ENCODE assay signal across 10 cellular contexts in genomic region chr17:58532555-58532951, GRCh38. TPM values are rescaled to one million over a fixed set of nuclear protein-coding genes. Genes with fewer than 3 reads are reported as not detected.
DNase-seq lines count a peak whose midpoint lies in the region; ATAC-seq, FAIRE-seq and TF ChIP-seq lines count a peak whose summit lies in the region.
"Had no signal": no experiment of that assay in that cellular context is flagged by ENCODE, and none has a peak within 500 bp of the region (broad histone marks: within the 10 kb centered on the region; RNA-seq: fewer than 3 reads in every experiment).

No MANE protein-coding gene starts in this region.

- H2BK5ac ChIP-seq in mesenchymal stem cell (ENCODE audit: low read depth, low read length, poor library complexity, severe bottlenecking): no peak overlapping the region

- no peak overlapping the region for H3K9ac ChIP-seq in mammary epithelial cell (ENCODE audit: insufficient read depth, low read length)
- no peak overlapping the region for H3K9ac ChIP-seq in mesenchymal stem cell (ENCODE audit: low read length)

- H4K8ac ChIP-seq in mesenchymal stem cell (ENCODE audit: low read length): no peak overlapping the region

- H2AK5ac ChIP-seq in mesenchymal stem cell (ENCODE audit: low read length, severe bottlenecking): no peak overlapping the region

- no peaks in the 10 kb centered on the region for H3K9me3 Mint-ChIP-seq in type B pancreatic cell

- no peaks in the 10 kb centered on the region for H4K20me1 ChIP-seq in mammary epithelial cell (ENCODE audit: insufficient read depth, low read length)

- CTCF ChIA-PET in mammary epithelial cell (lab: Charles Lee; ENCODE audit: low non-redundant PET): interaction anchor here (0.6 kb wide), 1 partner anchor 9 kb away, joined by 3 read pairs; no protein-coding TSS in a partner anchor

- no peak for ATAC-seq in Right ventricle myocardium inferior

- H3K4me1 ChIP-seq in cardiac muscle cell (ENCODE audit: low read depth): peaks cover 4% of the 10 kb centered on the region
- H3K4me1 ChIP-seq in mammary epithelial cell (ENCODE audit: insufficient read depth, low read length): peaks cover 27% of the 10 kb centered on the region
- peaks cover 13% of the 10 kb centered on the region for H3K4me1 ChIP-seq in mesenchymal stem cell (ENCODE audit: control insufficient read depth, insufficient read depth, low read depth, low read length)
- H3K4me1 ChIP-seq: BE2C had no signal

- peak overlapping the region; percentile 76 for H3K4me3 Mint-ChIP-seq in type B pancreatic cell

- H3K79me2 ChIP-seq in mammary epithelial cell (ENCODE audit: insufficient read depth, low read length): no peaks in the 10 kb centered on the region

- no peak overlapping the region for H3K4ac ChIP-seq in mesenchymal stem cell (ENCODE audit: low read depth in 1 of 2, low read length in 2 of 2)

- H2BK15ac ChIP-seq in mesenchymal stem cell (ENCODE audit: low read depth, poor library complexity, severe bottlenecking): no peak overlapping the region

- peak overlapping the region in 1 of 2 experiments; percentile 24 for H3K18ac ChIP-seq in mesenchymal stem cell (ENCODE audit: low read depth in 1 of 2, low read length in 2 of 2)

- no peak overlapping the region for H3K23ac ChIP-seq in mesenchymal stem cell (ENCODE audit: low read length in 2 of 2)

- H3K4me3 ChIP-seq in cardiac muscle cell (peak overlapping the region; percentile 61), mammary epithelial cell (replicated peaks in 1 of 3; ENCODE audit: insufficient read depth in 1 of 3, low read depth in 2 of 3, low read length in 3 of 3) (no peak overlapping the region), mesenchymal stem cell (ENCODE audit: insufficient read depth in 1 of 2, low read depth in 1 of 2, low read length in 2 of 2) (no peak overlapping the region)

- in situ Hi-C loops in mammary epithelial cell (cut with MboI; ENCODE audit: low sequenced_read_pairs in 2 of 2): no loop called here

- BruUV-seq in mammary epithelial cell (replicated peaks; lab: Mats Ljungman, UMichigan): no TSS peak

- H2BK12ac ChIP-seq in mesenchymal stem cell (ENCODE audit: low read length in 2 of 2): no peak overlapping the region

- no peak overlapping the region for H2BK120ac ChIP-seq in mesenchymal stem cell (ENCODE audit: low read depth, low read length)

- dilution Hi-C loops in mammary epithelial cell (cut with HindIII; ENCODE audit: low sequenced_read_pairs): no loop called here

- FAIRE-seq in RCC 7860 (lab: Jason Lieb, UNC): no peak

- intact Hi-C loops in Right ventricle myocardium inferior (cut with DNase I): no loop called here
- intact Hi-C loops in mammary epithelial cell (cut with micrococcal nuclease): loop anchor here (5.0 kb wide), 1 partner anchor 425 kb away; no protein-coding TSS in a partner anchor

- H3K36me3 ChIP-seq in cardiac muscle cell (no peaks in the 10 kb centered on the region), mammary epithelial cell (ENCODE audit: insufficient read depth, low read length) (no peaks in the 10 kb centered on the region), mesenchymal stem cell (ENCODE audit: control insufficient read depth in 1 of 2, insufficient read depth in 2 of 2, low read depth in 1 of 2, low read length in 2 of 2) (no peaks in the 10 kb centered on the region)
- H3K36me3 ChIP-seq: BE2C had no signal

- DNase-seq in cardiac muscle cell (ENCODE audit: low read depth in 1 of 2, low spot score in 1 of 2) (no peak), Right ventricle myocardium inferior (ENCODE audit: missing footprints) (no peak), mammary epithelial cell (no peak), mesenchymal stem cell (no peak), type B pancreatic cell (ENCODE audit: extremely low spot score, unreplicated experiment) (no peak), RCC 7860 (ENCODE audit: low spot score) (no peak), NCI-H2227 (lab: John Stamatoyannopoulos, UW; ENCODE audit: unreplicated experiment) (no peak)
- DNase-seq in effector CD8-positive, alpha-beta T cell (lab: John Stamatoyannopoulos, UW): no peak
- DNase-seq: NCI-H1105 treated with DMSO at 0.1 percent for 48 hours had no signal

- H3K27ac ChIP-seq in cardiac muscle cell (no peak overlapping the region), mammary epithelial cell (ENCODE audit: insufficient read depth, low read depth, low read length) (no peak overlapping the region), mesenchymal stem cell (ENCODE audit: low read length, poor library complexity, severe bottlenecking) (no peak overlapping the region)

- no peak overlapping the region for H3K27ac Mint-ChIP-seq in type B pancreatic cell

- H3K9me3 ChIP-seq in cardiac muscle cell (ENCODE audit: low read depth) (no peaks in the 10 kb centered on the region), mammary epithelial cell (replicated peaks; ENCODE audit: insufficient read depth, low read length) (no peaks in the 10 kb centered on the region), mesenchymal stem cell (ENCODE audit: control insufficient read depth, low read length) (no peaks in the 10 kb centered on the region)
- H3K9me3 ChIP-seq: BE2C had no signal

- no peak overlapping the region for H2AFZ ChIP-seq in mammary epithelial cell (ENCODE audit: low read depth, low read length)
- H2AFZ ChIP-seq in mesenchymal stem cell (ENCODE audit: low read depth, low read length): no peak overlapping the region

- H3K27me3 ChIP-seq in cardiac muscle cell (peaks cover 9% of the 10 kb centered on the region), mammary epithelial cell (ENCODE audit: insufficient read depth, low read length) (no peaks in the 10 kb centered on the region), mesenchymal stem cell (ENCODE audit: control insufficient read depth in 1 of 2, insufficient read depth in 1 of 2, low read length in 2 of 2) (peaks cover 62 to 84% of the 10 kb centered on the region in 2 experiments)

- peaks cover 4% of the 10 kb centered on the region for H3K4me1 Mint-ChIP-seq in type B pancreatic cell (ENCODE audit: unreplicated experiment)

- TF ChIP-seq CTCF in cardiac muscle cell (IDR thresholded peaks at IDR 0.05; ENCODE audit: low read depth, low read length) (no peak), mammary epithelial cell (conservative IDR thresholded peaks at IDR 0.05 in 1 of 2, IDR thresholded peaks at IDR 0.05 in 1 of 2; ENCODE audit: extremely low read depth in 1 of 2, insufficient read depth in 1 of 2, low read depth in 1 of 2, low read length in 2 of 2) (no peak), type B pancreatic cell (conservative IDR thresholded peaks at IDR 0.05) (no peak)

- WGBS in mammary epithelial cell (ENCODE audit: low coverage, missing lambda C conversion rate): 70% methylated on average over 2 of the region's 3 CpGs
- 66% methylated on average over 3 of the region's 3 CpGs for WGBS in mesenchymal stem cell

- H3K27me3 Mint-ChIP-seq in type B pancreatic cell: peaks cover 77% of the 10 kb centered on the region

- H3K14ac ChIP-seq in mesenchymal stem cell (ENCODE audit: low read length in 2 of 2): no peak overlapping the region

- H3K4me2 ChIP-seq in mammary epithelial cell (ENCODE audit: insufficient read depth, low read depth, low read length): peak overlapping the region; percentile 87
- H3K4me2 ChIP-seq in mesenchymal stem cell (ENCODE audit: low read length, poor library complexity, severe bottlenecking): peak overlapping the region; percentile 23

- H4K91ac ChIP-seq in mesenchymal stem cell (ENCODE audit: low read length): no peak overlapping the region

- H3K36me3 Mint-ChIP-seq in type B pancreatic cell: no peaks in the 10 kb centered on the region

- no peaks in the 10 kb centered on the region for H3K79me1 ChIP-seq in mesenchymal stem cell (replicated peaks; ENCODE audit: low read length, poor library complexity, severe bottlenecking)

RNA-seq across cellular contexts. Expression of gene MTMR4, which starts 18.1 kb away (rescaled TPM):
- 29.9 and 47.7 TPM in 2 replicates for total RNA-seq in cardiac muscle cell
- polyA plus RNA-seq in cardiac muscle cell: 26.0 and 30.4 TPM in 2 replicates
- total RNA-seq in Right ventricle myocardium inferior: 14.3 TPM
- 10 to 100 TPM; 27.8 to 27.9 TPM for total RNA-seq in mammary epithelial cell
- 25.2 TPM for polyA plus RNA-seq in mammary epithelial cell
- polyA minus RNA-seq in mammary epithelial cell: 83.6 TPM
- polyA plus RNA-seq in mesenchymal stem cell (2013, experiment 1 of 2): 13.8 TPM
- polyA plus RNA-seq in mesenchymal stem cell (2013, experiment 2 of 2): 12.8 TPM
- total RNA-seq in type B pancreatic cell (ENCODE audit: low replicate concordance): 62.2 and 76.5 TPM in 2 replicates

RNA-seq across cellular contexts. Expression of gene HSF5, which starts 44.3 kb away (rescaled TPM):
- total RNA-seq in cardiac muscle cell (0.03 and 0.07 TPM in 2 replicates), Right ventricle myocardium inferior (not detected), mammary epithelial cell (under 1 TPM in 1 of 2 donors, not detected in 1; 0.17 TPM), type B pancreatic cell (ENCODE audit: low replicate concordance) (0.10 TPM in 1 of 2 replicates, not detected in the other)
- polyA plus RNA-seq in cardiac muscle cell (not detected in 2 replicates), mammary epithelial cell (not detected)
- polyA minus RNA-seq in mammary epithelial cell: not detected
- polyA plus RNA-seq in mesenchymal stem cell (2013, experiment 1 of 2): 0.01 TPM
- not detected for polyA plus RNA-seq in mesenchymal stem cell (2013, experiment 2 of 2)
